28 cellular contexts compared by ENCODE assay signal in the genomic region with DNA sequence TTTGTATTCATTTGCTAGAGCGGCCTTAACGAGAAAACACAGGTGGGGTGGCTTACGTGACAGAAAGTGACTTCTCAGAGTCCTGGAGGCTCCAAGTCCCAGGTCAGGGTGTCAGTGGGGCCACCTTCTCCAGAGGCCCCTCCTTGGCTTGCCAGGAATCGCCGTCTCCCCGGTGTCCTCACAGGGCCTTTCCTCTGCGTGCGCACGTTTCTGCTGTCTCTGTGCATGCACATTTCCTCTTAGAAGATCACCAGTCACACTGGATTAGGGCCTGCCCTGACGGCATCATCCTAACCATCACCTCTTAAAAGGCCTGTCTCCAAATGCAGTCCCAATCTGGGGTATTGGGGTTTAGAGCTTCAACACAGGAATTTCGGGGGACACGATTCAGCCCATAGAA.
"Had no signal": no experiment of that assay in that cellular context is flagged by ENCODE, and none has a peak within 500 bp of the region (broad histone marks: within the 10 kb centered on the region; RNA-seq: fewer than 3 reads in every experiment).

No MANE protein-coding gene starts in this region.

- H3K9me3 Mint-ChIP-seq: activated CD4-positive, alpha-beta memory T cell treated with anti-CD3 and anti-CD28 coated beads, Interleukin-2, amount 10 ng/mL, durations not matched to agents 7 days and 5 days; activated CD4-positive, alpha-beta T cell treated with anti-CD3 and anti-CD28 coated beads, Interleukin-2, amount 10 ng/mL, durations not matched to agents 7 days and 5 days; activated naive CD4-positive, alpha-beta T cell treated with anti-CD3 and anti-CD28 coated beads, Interleukin-2, amount 10 ng/mL, durations not matched to agents 7 days and 5 days; activated naive CD4-positive, alpha-beta T cell treated with anti-CD3 and anti-CD28 coated beads, Interleukin-2, amount 50 U/mL, for 72 hours; activated naive CD8-positive, alpha-beta T cell treated with anti-CD3 and anti-CD28 coated beads, Interleukin-2, amount 10 ng/mL, durations not matched to agents 7 days and 5 days; activated T-cell treated with anti-CD3 and anti-CD28 coated beads, Interleukin-2, amount 50 U/mL, for 24 hours; activated T-cell treated with anti-CD3 and anti-CD28 coated beads, Interleukin-2, amount 50 U/mL, for 72 hours; dendritic cell treated with granulocyte-macrophage colony-stimulating factor and Interleukin-4, amounts not matched to agents 40 ng/mL and 50 ng/mL, for 4 days; endodermal cell; WTC11 had no signal

- H3K36me3 Mint-ChIP-seq: activated naive CD4-positive, alpha-beta T cell treated with anti-CD3 and anti-CD28 coated beads, Interleukin-2, amount 10 ng/mL, durations not matched to agents 7 days and 5 days; activated naive CD4-positive, alpha-beta T cell treated with anti-CD3 and anti-CD28 coated beads, Interleukin-2, amount 50 U/mL, for 72 hours; activated naive CD8-positive, alpha-beta T cell treated with anti-CD3 and anti-CD28 coated beads, Interleukin-2, amount 10 ng/mL, durations not matched to agents 7 days and 5 days; brain; WTC11 had no signal

- H3K4me3 ChIP-seq: ascending aorta, breast epithelium, cardiac muscle cell, coronary artery, dorsolateral prefrontal cortex had no signal

- H3K27ac Mint-ChIP-seq: activated CD4-positive, alpha-beta memory T cell treated with anti-CD3 and anti-CD28 coated beads, Interleukin-2, amount 10 ng/mL, durations not matched to agents 7 days and 5 days; activated CD4-positive, alpha-beta T cell treated with anti-CD3 and anti-CD28 coated beads, Interleukin-2, amount 10 ng/mL, durations not matched to agents 7 days and 5 days; activated naive CD4-positive, alpha-beta T cell treated with anti-CD3 and anti-CD28 coated beads, Interleukin-2, amount 10 ng/mL, durations not matched to agents 7 days and 5 days; activated naive CD4-positive, alpha-beta T cell treated with anti-CD3 and anti-CD28 coated beads, Interleukin-2, amount 50 U/mL, for 72 hours; activated naive CD8-positive, alpha-beta T cell treated with anti-CD3 and anti-CD28 coated beads, Interleukin-2, amount 10 ng/mL, durations not matched to agents 7 days and 5 days; activated T-cell treated with anti-CD3 and anti-CD28 coated beads, Interleukin-2, amount 50 U/mL, for 24 hours; activated T-cell treated with anti-CD3 and anti-CD28 coated beads, Interleukin-2, amount 50 U/mL, for 72 hours; brain; dendritic cell treated with granulocyte-macrophage colony-stimulating factor and Interleukin-4, amounts not matched to agents 40 ng/mL and 50 ng/mL, for 4 days; endodermal cell; WTC11 had no signal

- H3K4me1 Mint-ChIP-seq: activated CD4-positive, alpha-beta memory T cell treated with anti-CD3 and anti-CD28 coated beads, Interleukin-2, amount 10 ng/mL, durations not matched to agents 7 days and 5 days; activated naive CD4-positive, alpha-beta T cell treated with anti-CD3 and anti-CD28 coated beads, Interleukin-2, amount 10 ng/mL, durations not matched to agents 7 days and 5 days; endodermal cell; WTC11 had no signal

- H3K9me3 ChIP-seq: ascending aorta, breast epithelium had no signal

- H3K27me3 ChIP-seq: ascending aorta, breast epithelium, cardiac muscle cell had no signal

- ATAC-seq: activated naive CD4-positive, alpha-beta T cell treated with anti-CD3 and anti-CD28 coated beads, Interleukin-2, amount 50 U/mL, for 72 hours; activated T-cell treated with anti-CD3 and anti-CD28 coated beads, Interleukin-2, amount 50 U/mL, for 72 hours; WTC11 had no signal

- H3K4me1 ChIP-seq: breast epithelium had no signal

- DNase-seq: activated CD4-positive, alpha-beta memory T cell treated with anti-CD3 and anti-CD28 coated beads, Interleukin-2, amount 10 ng/mL, durations not matched to agents 7 days and 5 days; activated CD4-positive, alpha-beta T cell treated with anti-CD3 and anti-CD28 coated beads for 1 hour; activated CD4-positive, alpha-beta T cell treated with anti-CD3 and anti-CD28 coated beads for 4 hours; activated CD4-positive, alpha-beta T cell treated with anti-CD3 and anti-CD28 coated beads, Interleukin-2, amount 10 ng/mL, durations not matched to agents 7 days and 5 days; activated CD4-positive, alpha-beta T cell treated with anti-CD3 and anti-CD28 coated beads, Interleukin-2, amount 50 U/mL, for 4 hours; activated CD8-positive, alpha-beta memory T cell treated with anti-CD3 and anti-CD28 coated beads, Interleukin-2, amount 50 U/mL, for 48 hours; activated gamma-delta T cell; activated naive CD4-positive, alpha-beta T cell; activated naive CD4-positive, alpha-beta T cell treated with anti-CD3 and anti-CD28 coated beads, Interleukin-2, amount 10 ng/mL, durations not matched to agents 7 days and 5 days; activated naive CD8-positive, alpha-beta T cell treated with anti-CD3 and anti-CD28 coated beads, Interleukin-2, amount 10 ng/mL, durations not matched to agents 7 days and 5 days; activated T-cell treated with anti-CD3 and anti-CD28 coated beads for 4 hours; activated T-cell treated with anti-CD3 and anti-CD28 coated beads, Interleukin-2, amount 50 U/mL, for 24 hours; activated T-cell treated with anti-CD3 and anti-CD28 coated beads, Interleukin-2, amount 50 U/mL, for 72 hours; central memory CD4-positive, alpha-beta T cell; cerebellar nuclear complex; dorsolateral prefrontal cortex; effector memory CD4-positive, alpha-beta T cell; endodermal cell; foreskin fibroblast; T-helper 2 cell had no signal

- H3K36me3 ChIP-seq: ascending aorta, breast epithelium, cardiac muscle cell had no signal

- H3K27ac ChIP-seq: ascending aorta, breast epithelium, cardiac muscle cell, coronary artery, dorsolateral prefrontal cortex had no signal

- H3K4me3 Mint-ChIP-seq: activated CD4-positive, alpha-beta memory T cell treated with anti-CD3 and anti-CD28 coated beads, Interleukin-2, amount 10 ng/mL, durations not matched to agents 7 days and 5 days; activated CD4-positive, alpha-beta T cell treated with anti-CD3 and anti-CD28 coated beads, Interleukin-2, amount 10 ng/mL, durations not matched to agents 7 days and 5 days; activated naive CD4-positive, alpha-beta T cell treated with anti-CD3 and anti-CD28 coated beads, Interleukin-2, amount 10 ng/mL, durations not matched to agents 7 days and 5 days; activated naive CD8-positive, alpha-beta T cell treated with anti-CD3 and anti-CD28 coated beads, Interleukin-2, amount 10 ng/mL, durations not matched to agents 7 days and 5 days; activated T-cell treated with anti-CD3 and anti-CD28 coated beads, Interleukin-2, amount 50 U/mL, for 24 hours; activated T-cell treated with anti-CD3 and anti-CD28 coated beads, Interleukin-2, amount 50 U/mL, for 72 hours; brain; dendritic cell treated with granulocyte-macrophage colony-stimulating factor and Interleukin-4, amounts not matched to agents 40 ng/mL and 50 ng/mL, for 4 days; endodermal cell; WTC11 had no signal
